8 cellular contexts compared by ENCODE assay signal in genomic region chr14:35403397-35404245, GRCh38. TPM values are rescaled to one million over a fixed set of nuclear protein-coding genes. Genes with fewer than 3 reads are reported as not detected.
A peak's percentile ranks its signal among the peaks of the same experiment; 100 is the strongest.
DNase-seq lines count a peak whose midpoint lies in the region; ATAC-seq and TF ChIP-seq lines count a peak whose summit lies in the region.

No MANE protein-coding gene starts in this region.

- peaks cover 91% of the 10 kb centered on the region for H3K4me1 ChIP-seq in left ventricle myocardium inferior
- H3K4me1 ChIP-seq in prostate gland (replicated peaks), result peaks cover 4% of the 10 kb centered on the region
- H3K4me1 ChIP-seq in upper lobe of right lung, result peaks cover 51% of the 10 kb centered on the region

- H3K9me3 ChIP-seq in left ventricle myocardium inferior (replicated peaks) (no peaks in the 10 kb centered on the region), prostate gland (no peaks in the 10 kb centered on the region), upper lobe of right lung (no peaks in the 10 kb centered on the region)

- intact Hi-C loops in left ventricle myocardium inferior (cut with micrococcal nuclease), result loop anchor here (10.0 kb wide), 1 partner anchor 69 kb away; no protein-coding TSS in a partner anchor
- intact Hi-C loops in prostate gland (cut with DNase I), result loop anchor here (1.0 to 10.0 kb wide), 6 partner anchors 18 to 691 kb away; partner anchors contain the start of genes BAZ1A, CFL2, FAM177A1 and PSMA6
- intact Hi-C loops in upper lobe of right lung (cut with DNase I), result loop anchor here (5.0 to 10.0 kb wide), 2 partner anchors 66 to 109 kb away; partner anchors contain the start of gene PSMA6

- H3K27me3 ChIP-seq in left ventricle myocardium inferior (ENCODE audit: low read depth) (no peaks in the 10 kb centered on the region), prostate gland (replicated peaks; ENCODE audit: insufficient read depth) (no peaks in the 10 kb centered on the region), upper lobe of right lung (no peaks in the 10 kb centered on the region)

- peak overlapping the region; percentile 100 for H3K27ac ChIP-seq in left ventricle myocardium inferior (replicated peaks)
- H3K27ac ChIP-seq in prostate gland, result peak overlapping the region; percentile 100
- H3K27ac ChIP-seq in upper lobe of right lung, result peak overlapping the region; percentile 100

- peak; percentile 25 for ATAC-seq in GM18499 (IDR thresholded peaks at IDR 0.05; ENCODE audit: insufficient read depth, unreplicated experiment)
- peak; percentile 59 for ATAC-seq in HG02885 (IDR thresholded peaks at IDR 0.05; ENCODE audit: poor library complexity, unreplicated experiment)
- peak; percentile 86 for ATAC-seq in upper lobe of right lung

- TF ChIP-seq POLR2A in prostate gland (IDR thresholded peaks at IDR 0.05), result peak; percentile 25

- TF ChIP-seq CTCF in left ventricle myocardium inferior (IDR thresholded peaks at IDR 0.05; ENCODE audit: borderline replicate concordance), result no peak
- no peak for TF ChIP-seq CTCF in prostate gland (IDR thresholded peaks at IDR 0.05)
- TF ChIP-seq CTCF in upper lobe of right lung (IDR thresholded peaks at IDR 0.05), result no peak

- DNase-seq in NCI-H1694 (lab: John Stamatoyannopoulos, UW) (peak; percentile 86), T-helper 1 cell (peak; percentile 92 to 98 (median 94)), amniotic epithelial cell (ENCODE audit: low read depth) (peak; percentile 93), left ventricle myocardium inferior (peak; percentile 99), prostate gland (ENCODE audit: low spot score) (peak; percentile 96), upper lobe of right lung (peak; percentile 99)

- 0% methylated on average over 19 of the region's 57 CpGs for WGBS in prostate gland

- H3K4me3 ChIP-seq in left ventricle myocardium inferior, result peak overlapping the region; percentile 89
- peak overlapping the region; percentile 97 to 99 for H3K4me3 ChIP-seq in prostate gland
- H3K4me3 ChIP-seq in upper lobe of right lung, result peak overlapping the region; percentile 97

- H3K36me3 ChIP-seq in left ventricle myocardium inferior (peaks cover 42% of the 10 kb centered on the region), prostate gland (peaks cover 22 to 29% of the 10 kb centered on the region in 2 donors), upper lobe of right lung (peaks cover 46% of the 10 kb centered on the region)

RNA-seq across cellular contexts. Expression of gene NFKBIA, which starts 0.9 kb away (rescaled TPM):
- total RNA-seq in left ventricle myocardium inferior, result 78.0 TPM
- 100 to 1,000 TPM; 294 to 415 TPM for total RNA-seq in prostate gland
- 361 TPM for total RNA-seq in upper lobe of right lung

Comparison
In these comparisons a context has a peak if more than half of its experiments do, and no peak if none do; other contexts are left out.
1. Peak in every context shown above with its lines: DNase-seq, ATAC-seq, H3K4me3 ChIP-seq and H3K27ac ChIP-seq.
2. ATAC-seq: peak in every context shown above with its lines; median percentile 86 in upper lobe of right lung; 59 in HG02885; 25 in GM18499.